ENCODE assay signal across 32 cellular contexts in the genomic region with DNA sequence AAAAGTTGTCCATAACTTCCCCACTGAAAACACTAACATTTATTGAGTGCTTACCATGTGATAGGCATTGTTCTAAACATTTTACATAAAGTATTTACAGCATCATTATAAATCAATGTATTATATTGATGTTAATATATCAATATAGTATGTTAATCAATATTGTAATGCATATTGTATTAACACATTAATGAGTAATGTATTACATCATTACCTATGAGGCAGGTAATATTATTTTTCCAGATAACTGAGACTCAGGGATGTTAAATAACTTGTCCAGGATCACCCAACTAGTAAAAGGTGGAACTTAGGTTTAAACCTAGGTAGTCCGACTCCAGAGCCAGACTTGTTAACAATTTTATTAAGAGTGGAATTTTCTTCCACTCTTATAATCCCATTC. TPM values are rescaled to one million over a fixed set of nuclear protein-coding genes. Genes with fewer than 3 reads are reported as not detected.
"Had no signal": no experiment of that assay in that cellular context is flagged by ENCODE, and none has a peak within 500 bp of the region (broad histone marks: within the 10 kb centered on the region; RNA-seq: fewer than 3 reads in every experiment).

No MANE protein-coding gene starts in this region.

- ATAC-seq: natural killer cell; psoas muscle; right cardiac atrium; sciatic nerve; stimulated activated naive CD8-positive, alpha-beta T cell treated with anti-CD3 and anti-CD28 coated beads, Interleukin-15, amount 100 ng/mL, for 72 hours; stimulated activated naive CD8-positive, alpha-beta T cell treated with anti-CD3 and anti-CD28 coated beads, Interleukin-15, Interleukin-2, amounts not matched to agents 100 U/mL and 50 U/mL, for 24 hours; upper lobe of right lung had no signal

- H2AFZ ChIP-seq: neural progenitor cell, parathyroid adenoma had no signal

- DNase-seq: natural killer cell; occipital lobe; ovary; posterior cingulate gyrus; psoas muscle; right cardiac atrium; spleen; stimulated activated CD4-positive, alpha-beta T cell treated with anti-CD3 and anti-CD28 coated beads, Interleukin-12 subunit alpha, Interleukin-12 subunit beta, amount 100 ng/mL, for 4 hours; stimulated activated CD4-positive, alpha-beta T cell treated with anti-CD3 and anti-CD28 coated beads, Interleukin-1b, Interleukin-23, amount 100 ng/mL, for 48 hours; stimulated activated CD4-positive, alpha-beta T cell treated with anti-CD3 and anti-CD28 coated beads, Interleukin-4, amount 100 ng/mL, for 1 hour; stimulated activated CD4-positive, alpha-beta T cell treated with anti-CD3 and anti-CD28 coated beads, Interleukin-4, amount 100 ng/mL, for 4 hours; stimulated activated CD8-positive, alpha-beta memory T cell treated with anti-CD3 and anti-CD28 coated beads, Interleukin-4, amount 100 ng/mL, for 48 hours; stimulated activated naive CD4-positive, alpha-beta T cell; stimulated activated naive CD8-positive, alpha-beta T cell treated with anti-CD3 and anti-CD28 coated beads, Interleukin-15, amount 100 ng/mL, for 72 hours; stimulated activated naive CD8-positive, alpha-beta T cell treated with anti-CD3 and anti-CD28 coated beads, Interleukin-15, Interleukin-2, amounts not matched to agents 100 U/mL and 50 U/mL, for 24 hours; substantia nigra; testis; tibial artery; transverse colon; upper lobe of right lung; uterus had no signal

- H3K4me1 ChIP-seq: neural progenitor cell, parathyroid adenoma, psoas muscle, spleen, suprapubic skin, testis, tibial artery, transverse colon, upper lobe of right lung, uterus had no signal

- H3K79me2 ChIP-seq: parathyroid adenoma had no signal

- H3K27me3 ChIP-seq: neural progenitor cell, ovary, testis, transverse colon, uterus had no signal

- H3K9me3 ChIP-seq: ovary, psoas muscle, spleen, suprapubic skin, testis, tibial artery, transverse colon, upper lobe of right lung, uterus had no signal

- H3K36me3 ChIP-seq: neural progenitor cell, ovary, spleen, suprapubic skin, tibial artery, transverse colon, upper lobe of right lung, uterus had no signal

- H3K4me3 ChIP-seq: neural progenitor cell, ovary, psoas muscle, skin epidermis, smooth muscle cell, spleen, suprapubic skin, testis, tibial artery, transverse colon, upper lobe of right lung, uterus had no signal

- H3K4me2 ChIP-seq: neural progenitor cell, smooth muscle cell had no signal

- H3K27ac ChIP-seq: neural progenitor cell, ovary, parathyroid adenoma, psoas muscle, skin epidermis, spleen, suprapubic skin, testis, tibial artery, transverse colon, upper lobe of right lung, uterus had no signal

- H3K9ac ChIP-seq: neural progenitor cell, parathyroid adenoma had no signal

RNA-seq across cellular contexts. Expression of a gene that starts 12.2 kb away (rescaled TPM):
- total RNA-seq: natural killer cell, progenitor cell of endocrine pancreas, renal cortical epithelial cell, smooth muscle cell had no signal
- polyA plus RNA-seq: neural cell, smooth muscle cell had no signal

RNA-seq across cellular contexts. Expression of a gene that starts 20.9 kb away (rescaled TPM):
- total RNA-seq: occipital lobe, osteoblast, progenitor cell of endocrine pancreas, renal cortical epithelial cell, smooth muscle cell, suprapubic skin, testis, transverse colon had no signal
- polyA plus RNA-seq: neural cell, smooth muscle cell, urinary bladder had no signal

RNA-seq across cellular contexts. Expression of a gene that starts 25.9 kb away (rescaled TPM):
- total RNA-seq: occipital lobe, osteoblast, progenitor cell of endocrine pancreas, renal cortical epithelial cell, smooth muscle cell, suprapubic skin had no signal
- polyA plus RNA-seq: neural cell, smooth muscle cell had no signal

RNA-seq across cellular contexts. Expression of a gene that starts 53.1 kb away (rescaled TPM):
- total RNA-seq: occipital lobe, osteoblast, ovary, progenitor cell of endocrine pancreas, psoas muscle, renal cortical epithelial cell, right cardiac atrium, sciatic nerve, smooth muscle cell, suprapubic skin, testis, transverse colon, upper lobe of right lung, urinary bladder, uterus had no signal
- polyA plus RNA-seq: neural cell, ovary, right cardiac atrium, smooth muscle cell had no signal
